12 cellular contexts compared by ENCODE assay signal in the genomic region with DNA sequence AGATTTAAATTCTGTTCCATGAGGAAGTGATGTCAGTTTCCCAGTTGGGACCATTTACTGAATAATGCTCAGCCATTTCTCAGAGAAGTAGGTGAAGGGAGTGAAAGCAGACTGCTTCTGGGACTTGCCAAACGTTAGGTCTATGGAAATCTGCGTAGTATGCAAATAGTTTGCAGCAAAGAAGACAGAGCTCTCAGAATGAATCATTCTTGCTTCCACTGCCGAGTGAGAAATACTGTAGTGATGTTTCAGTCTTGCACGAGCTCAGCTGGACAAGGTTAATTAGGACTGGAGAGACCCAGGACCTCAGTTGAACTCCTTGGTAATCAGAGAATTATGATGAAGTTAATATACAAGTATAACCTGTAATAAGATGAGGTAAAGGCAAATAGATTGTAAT.
DNase-seq lines count a peak whose midpoint lies in the region; ATAC-seq, FAIRE-seq and TF ChIP-seq lines count a peak whose summit lies in the region.
"Had no signal": no experiment of that assay in that cellular context is flagged by ENCODE, and none has a peak within 500 bp of the region (broad histone marks: within the 10 kb centered on the region; RNA-seq: fewer than 3 reads in every experiment).

No MANE protein-coding gene starts in this region.

- ATAC-seq in GM19395 (IDR thresholded peaks at IDR 0.05; ENCODE audit: unreplicated experiment) (peak; percentile 97), HG02678 (IDR thresholded peaks at IDR 0.05; ENCODE audit: unreplicated experiment) (peak; percentile 64), HG03432 (IDR thresholded peaks at IDR 0.05; ENCODE audit: unreplicated experiment) (peak; percentile 96)

- H3K27me3 ChIP-seq in esophagus squamous epithelium: no peaks in the 10 kb centered on the region

- H3K4me1 ChIP-seq in esophagus squamous epithelium: no peaks in the 10 kb centered on the region

- no peak overlapping the region for H3K27ac ChIP-seq in esophagus squamous epithelium

- DNase-seq in GM12864 (ENCODE audit: low read depth) (peak; percentile 4), esophagus squamous epithelium (lab: John Stamatoyannopoulos, UW) (no peak), HTR-8/SVneo (ENCODE audit: insufficient read length, low spot score) (no peak), NCI-H345 (lab: John Stamatoyannopoulos, UW) (no peak), HuH-7.5 (ENCODE audit: low spot score) (no peak)
- DNase-seq: caudate nucleus, posterior cingulate gyrus had no signal

- H3K36me3 ChIP-seq in esophagus squamous epithelium: no peaks in the 10 kb centered on the region

- TF ChIP-seq POLR2A in esophagus squamous epithelium (IDR thresholded peaks at IDR 0.05): no peak

- TF ChIP-seq CTCF in GM12864 (IDR thresholded peaks at IDR 0.05; ENCODE audit: low read depth, low read length, missing control alignments) (no peak), esophagus squamous epithelium (IDR thresholded peaks at IDR 0.05) (no peak)

- intact Hi-C loops in esophagus squamous epithelium (cut with DNase I): no loop called here

- no peak for FAIRE-seq in HTR-8/SVneo (lab: Jason Lieb, UNC)
- FAIRE-seq: A204.1, keratinocyte had no signal

- no peak overlapping the region for H3K4me3 ChIP-seq in GM12864 (ENCODE audit: low read depth, low read length)
- H3K4me3 ChIP-seq in esophagus squamous epithelium: no peak overlapping the region

- WGBS in esophagus squamous epithelium, 2 donors: 63 to 73% methylated on average over 4 of the region's 4 CpGs

- H3K9me3 ChIP-seq in esophagus squamous epithelium: no peaks in the 10 kb centered on the region
